ENCODE assay signal across 23 cellular contexts in genomic region chr19:23099966-23100365, GRCh38. TPM values are rescaled to one million over a fixed set of nuclear protein-coding genes. Genes with fewer than 3 reads are reported as not detected.
A peak's percentile ranks its signal among the peaks of the same experiment; 100 is the strongest.
DNase-seq lines count a peak whose midpoint lies in the region; TF ChIP-seq lines count a peak whose summit lies in the region.
"Had no signal": no experiment of that assay in that cellular context is flagged by ENCODE, and none has a peak within 500 bp of the region (broad histone marks: within the 10 kb centered on the region; RNA-seq: fewer than 3 reads in every experiment).

No MANE protein-coding gene starts in this region.

- peak; percentile 45 to 46 for DNase-seq in AML-193 (lab: John Stamatoyannopoulos, UW)
- peak; percentile 11 for DNase-seq in MV-4-11 (lab: John Stamatoyannopoulos, UW)
- DNase-seq in endothelial cell (ENCODE audit: low spot score), result no peak
- DNase-seq in NCI-H1092 treated with DMSO at 0.1 percent for 48 hours (lab: John Stamatoyannopoulos, UW), result no peak
- DNase-seq in AG20443 (ENCODE audit: low spot score), result no peak
- DNase-seq in midbrain (lab: John Stamatoyannopoulos, UW), result no peak
- DNase-seq: 8988T; ACHN; BE2C; C1 segment of cervical spinal cord; CD4-positive, alpha-beta memory T cell; CD4-positive, CD25-positive, alpha-beta regulatory T cell; CD8-positive, alpha-beta memory T cell; COR-L47; DMS 273 treated with DMSO at 0.1 percent for 48 hours; DMS153; DMS53; DMS79; DND-41; EL; GDM1 had no signal

- no peaks in the 10 kb centered on the region for H3K9me3 Mint-ChIP-seq in endothelial cell (ENCODE audit: unreplicated experiment)

- no peak overlapping the region for H3K27ac Mint-ChIP-seq in endothelial cell (ENCODE audit: unreplicated experiment)
- H3K27ac Mint-ChIP-seq: CD14-positive monocyte; CD4-positive, alpha-beta memory T cell; CD4-positive, CD25-positive, alpha-beta regulatory T cell; CD8-positive, alpha-beta memory T cell had no signal

- peaks cover 8% of the 10 kb centered on the region for H3K27me3 Mint-ChIP-seq in endothelial cell (ENCODE audit: unreplicated experiment)
- H3K27me3 Mint-ChIP-seq: CD4-positive, alpha-beta memory T cell; CD4-positive, CD25-positive, alpha-beta regulatory T cell had no signal

- TF ChIP-seq CTCF in endothelial cell (IDR thresholded peaks at IDR 0.05; ENCODE audit: unreplicated experiment), result no peak

- H3K36me3 Mint-ChIP-seq in endothelial cell (ENCODE audit: low read depth, unreplicated experiment), result peaks cover 55% of the 10 kb centered on the region
- H3K36me3 Mint-ChIP-seq: CD4-positive, alpha-beta memory T cell had no signal

- no peaks in the 10 kb centered on the region for H3K4me1 Mint-ChIP-seq in endothelial cell (ENCODE audit: unreplicated experiment)
- H3K4me1 Mint-ChIP-seq: CD14-positive monocyte; CD4-positive, alpha-beta memory T cell; CD4-positive, CD25-positive, alpha-beta regulatory T cell; CD8-positive, alpha-beta memory T cell had no signal

- H3K4me3 Mint-ChIP-seq in endothelial cell (ENCODE audit: unreplicated experiment), result peak overlapping the region; percentile 40
- H3K4me3 Mint-ChIP-seq: CD14-positive monocyte; CD4-positive, alpha-beta memory T cell; CD4-positive, CD25-positive, alpha-beta regulatory T cell; CD8-positive, alpha-beta memory T cell had no signal

RNA-seq across cellular contexts. Expression of gene ZNF730, which starts 16.9 kb away (rescaled TPM):
- total RNA-seq in endothelial cell (ENCODE audit: unreplicated experiment), result 8.3 TPM
- total RNA-seq: CD4-positive, alpha-beta memory T cell; GM12878 had no signal

Comparison
In these comparisons a context has a peak if more than half of its experiments do, and no peak if none do; other contexts are left out.
1. DNase-seq: peak in AML-193 (2 of 2) and MV-4-11 (single experiment); none in endothelial cell (single experiment), NCI-H1092 treated with DMSO at 0.1 percent for 48 hours (single experiment), AG20443 (single experiment) and midbrain (single experiment).